In genomic region chr16:29726845-29727379, GRCh38 we compare ENCODE assay signal across 19 cellular contexts. TPM values are rescaled to one million over a fixed set of nuclear protein-coding genes. Genes with fewer than 3 reads are reported as not detected.
DNase-seq lines count a peak whose midpoint lies in the region; ATAC-seq, FAIRE-seq and TF ChIP-seq lines count a peak whose summit lies in the region.
"Had no signal": no experiment of that assay in that cellular context is flagged by ENCODE, and none has a peak within 500 bp of the region (broad histone marks: within the 10 kb centered on the region; RNA-seq: fewer than 3 reads in every experiment).

No MANE protein-coding gene starts in this region.

- no peak overlapping the region for H4K5ac ChIP-seq in H9 (ENCODE audit: insufficient read length, low read depth, low read length)

- no peak overlapping the region for H2AFZ ChIP-seq in H9 (ENCODE audit: low read length)

- H4K91ac ChIP-seq in H9 (ENCODE audit: insufficient read length, low read depth, low read length), result no peak overlapping the region

- H3K23me2 ChIP-seq in H9 (ENCODE audit: insufficient read length, low read depth, low read length, poor library complexity, severe bottlenecking), result no peaks in the 10 kb centered on the region

- no peak overlapping the region for H3K4ac ChIP-seq in H9 (ENCODE audit: low read depth, low read length)

- H3K79me2 ChIP-seq in H9 (ENCODE audit: insufficient read depth, low read length), result peaks cover 8% of the 10 kb centered on the region; the same call in 1 of the 2 replicates

- DNase-seq in H9, result no peak
- peak; percentile 31 for DNase-seq in NCI-H146 (lab: John Stamatoyannopoulos, UW)
- peak in 1 of 4 donors; percentile 33 for DNase-seq in body of pancreas
- peak; percentile 47 for DNase-seq in posterior vena cava (ENCODE audit: low spot score)
- DNase-seq in NOMO-1 treated with dmso at 0.1 percent for 144 hours (lab: John Stamatoyannopoulos, UW; ENCODE audit: unreplicated experiment), result no peak
- no peak for DNase-seq in GM12892 (ENCODE audit: insufficient read length)
- DNase-seq: ACHN; CD8-positive, alpha-beta T cell; DMS79; GOT3; HFFc6; NCI-H1436; NCI-H2081; NCI-H510A; NCI-H82 had no signal

- no peaks in the 10 kb centered on the region for H3K9me3 Mint-ChIP-seq in H9
- H3K9me3 Mint-ChIP-seq: CD8-positive, alpha-beta T cell; HFFc6 had no signal

- H3K9me3 ChIP-seq in H9 (ENCODE audit: control insufficient read depth, low read depth, low read length) (no peaks in the 10 kb centered on the region), body of pancreas (no peaks in the 10 kb centered on the region)

- no peak overlapping the region for H2BK20ac ChIP-seq in H9 (ENCODE audit: low read depth, low read length, poor library complexity, severe bottlenecking)

- no peak overlapping the region for H2BK120ac ChIP-seq in H9 (ENCODE audit: low read depth, low read length, poor library complexity, severe bottlenecking)

- H2BK12ac ChIP-seq in H9 (ENCODE audit: insufficient read length, low read depth, low read length), result no peak overlapping the region

- peaks cover 8% of the 10 kb centered on the region for H3K79me1 ChIP-seq in H9 (ENCODE audit: insufficient read depth, low read depth, low read length, poor library complexity, severe bottlenecking)

- H3K27me3 Mint-ChIP-seq in H9 (ENCODE audit: low read depth), result no peaks in the 10 kb centered on the region; the same call in 1 of the 2 replicates

- no peak for TF ChIP-seq POLR2A in body of pancreas (IDR thresholded peaks at IDR 0.05)
- TF ChIP-seq POLR2A in GM12892 (IDR thresholded peaks at IDR 0.05; ENCODE audit: low read depth, low read length), result no peak

- H2BK5ac ChIP-seq in H9 (ENCODE audit: insufficient read length, low read length), result no peak overlapping the region

- no peak overlapping the region for H3K56ac ChIP-seq in H9 (ENCODE audit: insufficient read length, low read depth, low read length)

- H3K27ac ChIP-seq in H9 (ENCODE audit: insufficient read length, low read depth, low read length) (peak overlapping the region; percentile 17), body of pancreas (peak overlapping the region in 1 of 4 donors; percentile 20)

- no CpG with 5 or more reads among the region's 9 CpGs for WGBS in H9 (ENCODE audit: extremely low coverage, insufficient read length, low lambda C conversion rate)
- WGBS in body of pancreas, 2 donors, result 42 to 51% methylated on average over 7 to 9 of the region's 9 CpGs

- H3K23ac ChIP-seq in H9 (ENCODE audit: insufficient read length, low read depth, low read length), result no peak overlapping the region

- no peak for FAIRE-seq in GM12892 (lab: Jason Lieb, UNC)

- H3K4me2 ChIP-seq in H9 (ENCODE audit: insufficient read depth, insufficient read length, low read length), result no peak overlapping the region

- no peak overlapping the region for H4K8ac ChIP-seq in H9 (replicated peaks; ENCODE audit: insufficient read length, low read depth, low read length)

- TF ChIP-seq CTCF in H9 (conservative IDR thresholded peaks at IDR 0.05) (no peak), body of pancreas (IDR thresholded peaks at IDR 0.05) (no peak)

- H3K36me3 Mint-ChIP-seq in H9 (ENCODE audit: insufficient read depth in 1 of 3, low read depth in 3 of 3), result peaks cover 52 to 70% (median 68%) of the 10 kb centered on the region in 3 experiments; a peak in 6 of 7 replicates
- H3K36me3 Mint-ChIP-seq: CD8-positive, alpha-beta T cell had no signal

- H3K27me3 ChIP-seq in H9 (ENCODE audit: insufficient read depth, low read length) (no peaks in the 10 kb centered on the region), body of pancreas (no peaks in the 10 kb centered on the region)

- H3K36me3 ChIP-seq in body of pancreas (replicated peaks in 1 of 2; ENCODE audit: insufficient read depth in 1 of 2, low read depth in 2 of 2), result no peaks in the 10 kb centered on the region

- ATAC-seq in body of pancreas, result peak; percentile 59
- no peak for ATAC-seq in GM19324 (IDR thresholded peaks at IDR 0.05; ENCODE audit: low FRiP score, unreplicated experiment)
- ATAC-seq: CD8-positive, alpha-beta T cell had no signal

- H2AK5ac ChIP-seq in H9 (ENCODE audit: insufficient read length, low read length), result no peak overlapping the region

- H2BK15ac ChIP-seq in H9 (ENCODE audit: low read depth, low read length), result no peak overlapping the region

- peak overlapping the region; percentile 18 to 74 (median 20); a peak in 6 of 7 replicates for H3K27ac Mint-ChIP-seq in H9
- H3K27ac Mint-ChIP-seq: CD8-positive, alpha-beta T cell; HFFc6 had no signal

- no peak overlapping the region; the same call in 1 of the 2 replicates for H3K14ac ChIP-seq in H9 (ENCODE audit: insufficient read depth, low read length)

- intact Hi-C loops in body of pancreas (cut with DNase I) (no loop called here), posterior vena cava (cut with DNase I) (no loop called here)

- H3K4me1 ChIP-seq in H9 (ENCODE audit: insufficient read depth, low read length), result no peaks in the 10 kb centered on the region
- H3K4me1 ChIP-seq in body of pancreas, result peaks cover 31% of the 10 kb centered on the region

- no peak overlapping the region for H3K18ac ChIP-seq in H9 (ENCODE audit: insufficient read length, low read depth, low read length)

- H3K4me1 Mint-ChIP-seq in H9, result peaks cover 11 to 20% of the 10 kb centered on the region in 2 experiments

- no peak overlapping the region for H3K9ac ChIP-seq in H9 (ENCODE audit: extremely low read depth, insufficient read length, low read length)

- H4K20me1 ChIP-seq in H9 (ENCODE audit: control insufficient read depth, insufficient read depth, insufficient read length), result peaks cover 3% of the 10 kb centered on the region

- H3K4me3 ChIP-seq in body of pancreas, result no peak overlapping the region

- no peak overlapping the region for H3T11ph ChIP-seq in H9 (ENCODE audit: low read length)

- H3K4me3 Mint-ChIP-seq in H9, result no peak overlapping the region; a peak in 1 of 5 replicates
- H3K4me3 Mint-ChIP-seq: CD8-positive, alpha-beta T cell; HFFc6 had no signal

RNA-seq across cellular contexts. Expression of gene C16orf54, which starts 18.9 kb away (rescaled TPM):
- total RNA-seq in H9 (2021), result not detected in 2 replicates
- under 1 TPM; 0.33 to 0.52 TPM for total RNA-seq in body of pancreas
- 1 to 10 TPM; 1.1 to 2.5 TPM for total RNA-seq in posterior vena cava
- 1.8 TPM for polyA plus RNA-seq in GM12892 (2012; ENCODE audit: missing spikeins)
- total RNA-seq: G401, HFFc6, SK-MEL-5 had no signal

RNA-seq across cellular contexts. Expression of gene QPRT, which starts 47.9 kb away (rescaled TPM):
- total RNA-seq in H9 (2021), result 107 TPM in 2 replicates
- total RNA-seq in body of pancreas, result 10 to 100 TPM; 28.0 to 30.3 TPM
- total RNA-seq in posterior vena cava, result 1 to 10 TPM; 1.7 to 7.4 TPM
- 23.7 TPM for polyA plus RNA-seq in GM12892 (2012; ENCODE audit: missing spikeins)

RNA-seq across cellular contexts. Expression of gene ZG16, which starts 51.1 kb away (rescaled TPM):
- not detected in 2 replicates for total RNA-seq in H9 (2021)
- total RNA-seq in body of pancreas, result under 1 TPM; 0.26 to 0.99 TPM
- total RNA-seq in posterior vena cava, result not detected
- not detected for polyA plus RNA-seq in GM12892 (2012; ENCODE audit: missing spikeins)
- total RNA-seq: CD8-positive, alpha-beta T cell; G401; HFFc6; HT1080; SK-MEL-5 had no signal

Comparison
In these comparisons a context has a peak if more than half of its experiments do, and no peak if none do; other contexts are left out.
1. DNase-seq: peak in NCI-H146 (single experiment) and posterior vena cava (single experiment); none in H9 (single experiment), NOMO-1 treated with dmso at 0.1 percent for 144 hours (single experiment) and GM12892 (single experiment).